Comparison of ENCODE assay signal across 26 cellular contexts in genomic region chr19:16038196-16038695, GRCh38.
"Had no signal": no experiment of that assay in that cellular context is flagged by ENCODE, and none has a peak within 500 bp of the region (broad histone marks: within the 10 kb centered on the region; RNA-seq: fewer than 3 reads in every experiment).

No MANE protein-coding gene starts in this region.

- H3K36me3 ChIP-seq: colonic mucosa, gastrocnemius medialis, prostate gland, right atrium auricular region, thoracic aorta, tibial nerve, upper lobe of left lung had no signal

- H3K27me3 Mint-ChIP-seq: natural killer cell treated with Interleukin-12 subunit alpha and Interleukin-12 subunit beta and Interleukin-15 and Interleukin-18, amount 100 ng/mL, for 72 hours; stimulated activated naive CD8-positive, alpha-beta T cell treated with anti-CD3 and anti-CD28 coated beads, Interleukin-15, Interleukin-2, amounts not matched to agents 100 ng/mL and 50 ng/mL, for 24 hours had no signal

- H3K4me1 ChIP-seq: prostate gland had no signal

- H3K4me3 Mint-ChIP-seq: dendritic cell treated with granulocyte-macrophage colony-stimulating factor and Interleukin-4, amounts not matched to agents 40 ng/mL and 50 ng/mL, for 4 days; endodermal cell; memory B cell; mesothelial cell of epicardium; natural killer cell treated with Interleukin-12 subunit alpha and Interleukin-12 subunit beta and Interleukin-15 and Interleukin-18, amount 100 ng/mL, for 72 hours; neural crest cell; stimulated activated naive B cell treated with anti-CD40 and anti-IgM and Interleukin-4, amounts not matched to agents 10 μg/mL and 1 μg/mL and 100 μg/mL, for 72 hours; stimulated activated naive CD8-positive, alpha-beta T cell treated with anti-CD3 and anti-CD28 coated beads, Interleukin-15, Interleukin-2, amounts not matched to agents 100 ng/mL and 50 ng/mL, for 24 hours had no signal

- H3K9me3 Mint-ChIP-seq: dendritic cell treated with granulocyte-macrophage colony-stimulating factor and Interleukin-4, amounts not matched to agents 40 ng/mL and 50 ng/mL, for 4 days; memory B cell; naive B cell; natural killer cell treated with Interleukin-12 subunit alpha and Interleukin-12 subunit beta and Interleukin-15 and Interleukin-18, amount 100 ng/mL, for 72 hours; neural crest cell; stimulated activated naive B cell treated with anti-CD40 and anti-IgM and Interleukin-4, amounts not matched to agents 10 μg/mL and 1 μg/mL and 100 μg/mL, for 72 hours; stimulated activated naive CD8-positive, alpha-beta T cell treated with anti-CD3 and anti-CD28 coated beads, Interleukin-15, Interleukin-2, amounts not matched to agents 100 ng/mL and 50 ng/mL, for 24 hours had no signal

- H3K36me3 Mint-ChIP-seq: memory B cell; mesothelial cell of epicardium; naive B cell; natural killer cell treated with Interleukin-12 subunit alpha and Interleukin-12 subunit beta and Interleukin-15 and Interleukin-18, amount 100 ng/mL, for 72 hours; stimulated activated naive B cell treated with anti-CD40 and anti-IgM and Interleukin-4, amounts not matched to agents 10 μg/mL and 1 μg/mL and 100 μg/mL, for 72 hours had no signal

- H3K4me3 ChIP-seq: colonic mucosa, gastrocnemius medialis, lung, mucosa of descending colon, prostate gland, right atrium auricular region, thoracic aorta, tibial nerve, upper lobe of left lung had no signal

- DNase-seq: colonic mucosa; effector CD8-positive, alpha-beta T cell; foreskin fibroblast; gastrocnemius medialis; left ventricle myocardium superior; naive B cell; stimulated activated CD4-positive, alpha-beta T cell treated with anti-CD3 and anti-CD28 coated beads, Interleukin-2, amount 100 ng/mL, for 24 hours; stimulated activated CD4-positive, alpha-beta T cell treated with anti-CD3 and anti-CD28 coated beads, Interleukin-4, amount 100 ng/mL, for 4 hours; stimulated activated naive B cell treated with anti-CD40 and anti-IgM and Interleukin-4, amounts not matched to agents 10 μg/mL and 1 μg/mL and 100 μg/mL, for 72 hours; upper lobe of left lung had no signal

- H3K9me3 ChIP-seq: colonic mucosa, gastrocnemius medialis, mucosa of descending colon, prostate gland, right atrium auricular region, thoracic aorta, tibial nerve, upper lobe of left lung had no signal

- H3K4me1 Mint-ChIP-seq: endodermal cell, memory B cell had no signal

- H3K27ac ChIP-seq: colonic mucosa, epithelial cell of prostate, gastrocnemius medialis, prostate gland, right atrium auricular region, thoracic aorta, tibial nerve, upper lobe of left lung had no signal

- ATAC-seq: esophagus mucosa; gastrocnemius medialis; left ventricle myocardium superior; mucosa of descending colon; natural killer cell treated with Interleukin-12 subunit alpha and Interleukin-12 subunit beta and Interleukin-15 and Interleukin-18, amount 100 ng/mL, for 72 hours; sciatic nerve; stimulated activated naive B cell treated with anti-CD40 and anti-IgM and Interleukin-4, amounts not matched to agents 10 μg/mL and 1 μg/mL and 100 μg/mL, for 72 hours had no signal

- H3K27ac Mint-ChIP-seq: dendritic cell treated with granulocyte-macrophage colony-stimulating factor and Interleukin-4, amounts not matched to agents 40 ng/mL and 50 ng/mL, for 4 days; endodermal cell; memory B cell; mesothelial cell of epicardium; natural killer cell treated with Interleukin-12 subunit alpha and Interleukin-12 subunit beta and Interleukin-15 and Interleukin-18, amount 100 ng/mL, for 72 hours; stimulated activated naive B cell treated with anti-CD40 and anti-IgM and Interleukin-4, amounts not matched to agents 10 μg/mL and 1 μg/mL and 100 μg/mL, for 72 hours; stimulated activated naive CD8-positive, alpha-beta T cell treated with anti-CD3 and anti-CD28 coated beads, Interleukin-15, Interleukin-2, amounts not matched to agents 100 ng/mL and 50 ng/mL, for 24 hours had no signal

- H3K27me3 ChIP-seq: colonic mucosa, gastrocnemius medialis, right atrium auricular region, tibial nerve, upper lobe of left lung had no signal
